Comparison of ENCODE assay signal across 21 cellular contexts in the genomic region with DNA sequence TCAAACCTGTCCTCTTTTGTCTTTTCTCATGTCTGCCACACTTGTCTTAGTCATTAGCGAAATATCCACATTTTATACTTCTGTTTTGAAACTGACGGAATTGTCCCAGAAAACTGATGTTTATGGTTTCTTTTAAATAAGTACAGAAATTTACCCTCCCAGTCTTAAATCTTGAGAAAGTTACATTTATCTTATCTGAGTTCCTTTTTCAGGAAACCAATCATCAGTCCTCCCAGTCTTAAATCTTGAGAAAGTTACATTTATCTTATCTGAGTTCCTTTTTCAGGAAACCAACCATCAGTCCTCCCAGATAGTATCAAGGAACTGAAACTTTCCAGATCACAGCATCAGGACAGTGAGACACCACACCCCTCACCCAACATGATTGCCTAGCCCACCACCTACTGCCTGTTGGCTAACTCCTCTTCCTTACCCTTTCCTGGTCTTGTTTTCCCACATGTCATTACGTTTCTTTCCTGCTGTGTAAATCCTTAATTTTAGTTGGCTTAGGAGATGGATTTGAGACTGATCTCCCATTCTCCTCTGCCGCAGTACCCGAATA.
DNase-seq lines count a peak whose midpoint lies in the region; FAIRE-seq and TF ChIP-seq lines count a peak whose summit lies in the region.
"Had no signal": no experiment of that assay in that cellular context is flagged by ENCODE, and none has a peak within 500 bp of the region (broad histone marks: within the 10 kb centered on the region; RNA-seq: fewer than 3 reads in every experiment).

No MANE protein-coding gene starts in this region.

- no peaks in the 10 kb centered on the region for H3K27me3 ChIP-seq in BLaER1
- no peaks in the 10 kb centered on the region for H3K27me3 ChIP-seq in Caco-2 (replicated peaks; ENCODE audit: control insufficient read depth, insufficient read depth, low read length)
- H3K27me3 ChIP-seq in astrocyte (ENCODE audit: insufficient read depth, low read length) = no peaks in the 10 kb centered on the region
- H3K27me3 ChIP-seq in Peyer's patch = no peaks in the 10 kb centered on the region

- POLR2A ChIA-PET in Caco-2 (lab: Charles Lee) = no interaction called here

- H3K27ac ChIP-seq in BLaER1 (no peak overlapping the region), astrocyte (ENCODE audit: low read depth, low read length) (no peak overlapping the region), Peyer's patch (no peak overlapping the region)

- TF ChIP-seq CTCF in Caco-2 (IDR thresholded peaks at IDR 0.05; ENCODE audit: insufficient read depth in 1 of 2, low read depth in 1 of 2, low read length in 1 of 2, severe bottlenecking in 1 of 2, unreplicated experiment in 1 of 2) (no peak), astrocyte (IDR thresholded peaks at IDR 0.05; ENCODE audit: insufficient read depth, low read depth, low read length) (no peak), fibroblast of pulmonary artery (IDR thresholded peaks at IDR 0.05; ENCODE audit: low read length, missing control alignments) (no peak), Peyer's patch (IDR thresholded peaks at IDR 0.05) (no peak)

- H3K4me1 ChIP-seq in BLaER1 = no peaks in the 10 kb centered on the region
- peaks cover 44% of the 10 kb centered on the region for H3K4me1 ChIP-seq in Caco-2
- H3K4me1 ChIP-seq in astrocyte (ENCODE audit: insufficient read depth, low read length) = peaks cover 12% of the 10 kb centered on the region
- no peaks in the 10 kb centered on the region for H3K4me1 ChIP-seq in Peyer's patch

- intact Hi-C loops in Caco-2 (cut with micrococcal nuclease; ENCODE audit: unreplicated experiment) = no loop called here

- peaks cover 45% of the 10 kb centered on the region for H3K36me3 Mint-ChIP-seq in Caco-2 (ENCODE audit: insufficient read depth, unreplicated experiment)
- peaks cover 23% of the 10 kb centered on the region for H3K36me3 Mint-ChIP-seq in astrocyte (ENCODE audit: low read depth, unreplicated experiment)
- H3K36me3 Mint-ChIP-seq: CD14-positive monocyte; CD4-positive, alpha-beta memory T cell had no signal

- FAIRE-seq in astrocyte (lab: Jason Lieb, UNC) = peak; percentile 82
- FAIRE-seq: A204.1, HepG2 had no signal

- H2AFZ ChIP-seq in astrocyte (ENCODE audit: low read depth, low read length) = no peak overlapping the region

- H3K9me3 Mint-ChIP-seq in Caco-2 (ENCODE audit: unreplicated experiment) = peaks cover 32% of the 10 kb centered on the region
- peaks cover 14% of the 10 kb centered on the region for H3K9me3 Mint-ChIP-seq in astrocyte (ENCODE audit: unreplicated experiment)

- H3K9me3 ChIP-seq in BLaER1 (peaks cover 36% of the 10 kb centered on the region), Caco-2 (peaks cover 20% of the 10 kb centered on the region), astrocyte (ENCODE audit: insufficient read depth, low read depth, low read length) (peaks cover 11% of the 10 kb centered on the region), Peyer's patch (peaks cover 0 to 10% (median 0%) of the 10 kb centered on the region in 4 donors)

- H3K4me3 ChIP-seq in BLaER1 = peak overlapping the region; percentile 22; the same call in 1 of the 2 replicates
- no peak overlapping the region for H3K4me3 ChIP-seq in Caco-2 (ENCODE audit: low read depth, low read length)
- H3K4me3 ChIP-seq in astrocyte (ENCODE audit: insufficient read depth, low read depth, low read length) = no peak overlapping the region
- H3K4me3 ChIP-seq in fibroblast of pulmonary artery (replicated peaks; ENCODE audit: low read depth, low read length) = no peak overlapping the region
- no peak overlapping the region for H3K4me3 ChIP-seq in Peyer's patch

- H3K4me2 ChIP-seq in BLaER1 (no peak overlapping the region), astrocyte (ENCODE audit: low read length) (no peak overlapping the region)

- CTCF ChIA-PET in Caco-2 (lab: Charles Lee) = no interaction called here

- no peak for TF ChIP-seq POLR2A in Peyer's patch (IDR thresholded peaks at IDR 0.05)

- no peaks in the 10 kb centered on the region for H4K20me1 ChIP-seq in BLaER1
- H4K20me1 ChIP-seq in astrocyte (ENCODE audit: insufficient read depth, low read length) = peaks cover 7% of the 10 kb centered on the region

- no peak for DNase-seq in Caco-2
- DNase-seq in astrocyte (ENCODE audit: low read depth) = no peak
- DNase-seq in fibroblast of pulmonary artery (ENCODE audit: low read depth) = peak; percentile 18
- no peak for DNase-seq in NCI-H128 (lab: John Stamatoyannopoulos, UW; ENCODE audit: unreplicated experiment)
- no peak for DNase-seq in occipital lobe (lab: John Stamatoyannopoulos, UW)
- DNase-seq in AG08395 (ENCODE audit: low spot score) = no peak
- no peak for DNase-seq in Peyer's patch
- DNase-seq: ACHN; AML-193; CD4-positive, alpha-beta memory T cell; DMS 273 treated with DMSO at 0.1 percent for 48 hours; DMS79; GDM1; GOT3; H7; KBM-7 had no signal

- no peaks in the 10 kb centered on the region for H3K79me2 ChIP-seq in astrocyte (ENCODE audit: insufficient read depth, low read length)

- no peaks in the 10 kb centered on the region for H3K36me3 ChIP-seq in BLaER1
- peaks cover 5% of the 10 kb centered on the region; the same call in 1 of the 2 replicates for H3K36me3 ChIP-seq in Caco-2 (ENCODE audit: control insufficient read depth, insufficient read depth, low read length)
- H3K36me3 ChIP-seq in astrocyte (ENCODE audit: insufficient read depth, low read length) = no peaks in the 10 kb centered on the region
- H3K36me3 ChIP-seq in Peyer's patch = no peaks in the 10 kb centered on the region

- H3K4me1 Mint-ChIP-seq in Caco-2 (ENCODE audit: low read depth, unreplicated experiment) = peaks cover 36% of the 10 kb centered on the region
- peaks cover 15% of the 10 kb centered on the region for H3K4me1 Mint-ChIP-seq in astrocyte (ENCODE audit: low read depth, unreplicated experiment)
- H3K4me1 Mint-ChIP-seq: CD14-positive monocyte; CD4-positive, alpha-beta memory T cell; IgD-negative memory B cell had no signal

- H3K27ac Mint-ChIP-seq in Caco-2 (ENCODE audit: unreplicated experiment) (peak overlapping the region; percentile 35), astrocyte (ENCODE audit: unreplicated experiment) (no peak overlapping the region)
- H3K27ac Mint-ChIP-seq: CD14-positive monocyte; CD4-positive, alpha-beta memory T cell; IgD-negative memory B cell had no signal

- H3K9ac ChIP-seq in BLaER1 = no peak overlapping the region
- H3K9ac ChIP-seq in astrocyte (ENCODE audit: low read length) = no peak overlapping the region

- peak overlapping the region; percentile 18 for H3K4me3 Mint-ChIP-seq in Caco-2 (ENCODE audit: unreplicated experiment)
- no peak overlapping the region for H3K4me3 Mint-ChIP-seq in astrocyte (ENCODE audit: unreplicated experiment)
- H3K4me3 Mint-ChIP-seq: CD14-positive monocyte had no signal

- H3K27me3 Mint-ChIP-seq in Caco-2 (ENCODE audit: insufficient read depth, unreplicated experiment) = no peaks in the 10 kb centered on the region
- H3K27me3 Mint-ChIP-seq in astrocyte (ENCODE audit: low read depth, unreplicated experiment) = no peaks in the 10 kb centered on the region
- H3K27me3 Mint-ChIP-seq: CD4-positive, alpha-beta memory T cell; IgD-negative memory B cell had no signal

- no TSS peak for BruUV-seq in Caco-2 (replicated peaks; lab: Mats Ljungman, UMichigan)
